ENCODE assay signal across 10 cellular contexts in genomic region chr2:96539215-96539920, GRCh38. TPM values are rescaled to one million over a fixed set of nuclear protein-coding genes. Genes with fewer than 3 reads are reported as not detected.
A peak's percentile ranks its signal among the peaks of the same experiment; 100 is the strongest.
DNase-seq lines count a peak whose midpoint lies in the region; ATAC-seq and TF ChIP-seq lines count a peak whose summit lies in the region.
"Had no signal": no experiment of that assay in that cellular context is flagged by ENCODE, and none has a peak within 500 bp of the region (broad histone marks: within the 10 kb centered on the region; RNA-seq: fewer than 3 reads in every experiment).

No MANE protein-coding gene starts in this region.

- TF ChIP-seq CTCF in HCT116 (IDR thresholded peaks at IDR 0.05 in 2 of 3, conservative IDR thresholded peaks at IDR 0.05 in 1 of 3; ENCODE audit: borderline replicate concordance in 1 of 3, insufficient read depth in 1 of 3, low read depth in 2 of 3, low read length in 2 of 3) (no peak), chondrocyte (IDR thresholded peaks at IDR 0.05) (no peak), neural crest cell (conservative IDR thresholded peaks at IDR 0.05) (no peak)

- POLR2A ChIA-PET in HCT116 (lab: Charles Lee), result interaction anchor here (1.2 kb wide), 1 partner anchor 28 kb away, joined by 3 read pairs; no protein-coding TSS in a partner anchor

- TF ChIP-seq POLR2A in HCT116 (IDR thresholded peaks at IDR 0.05; ENCODE audit: borderline replicate concordance, extremely low read depth, insufficient read depth, insufficient read length), result no peak

- H3K4me1 Mint-ChIP-seq in chondrocyte (ENCODE audit: low read depth) (peaks cover 41% of the 10 kb centered on the region), neural crest cell (peaks cover 27% of the 10 kb centered on the region)

- intact Hi-C loops in HCT116 (cut with micrococcal nuclease), result no loop called here

- H3K4me3 ChIP-seq in BLaER1 treated with 17β-estradiol and CSF1 and Interleukin-3, amounts not matched to agents 10 nM and 100 nM, result peak overlapping the region; percentile 76 to 95 (median 82); a peak in 19 of 20 replicates
- no peak overlapping the region for H3K4me3 ChIP-seq in HCT116 (replicated peaks in 1 of 2; ENCODE audit: low read depth in 1 of 2, low read length in 2 of 2)

- H3K4me1 ChIP-seq in BLaER1 treated with 17β-estradiol and CSF1 and Interleukin-3, amounts not matched to agents 10 nM and 100 nM, result peaks cover 48 to 74% (median 66%) of the 10 kb centered on the region in 10 experiments
- peaks cover 10 to 46% of the 10 kb centered on the region in 2 experiments for H3K4me1 ChIP-seq in HCT116 (ENCODE audit: control insufficient read depth in 1 of 2, insufficient read depth in 2 of 2, low read length in 2 of 2)

- no peak overlapping the region for H2AFZ ChIP-seq in HCT116 (ENCODE audit: low read depth, low read length, poor library complexity, severe bottlenecking)

- H3K27ac Mint-ChIP-seq in chondrocyte (ENCODE audit: unreplicated experiment) (no peak overlapping the region), neural crest cell (ENCODE audit: unreplicated experiment) (no peak overlapping the region)

- H3K36me3 ChIP-seq in BLaER1 treated with 17β-estradiol and CSF1 and Interleukin-3, amounts not matched to agents 10 nM and 100 nM, result peaks cover 38 to 54% (median 43%) of the 10 kb centered on the region in 11 experiments
- H3K36me3 ChIP-seq in HCT116 (ENCODE audit: control insufficient read depth in 1 of 2, insufficient read depth in 2 of 2, low read length in 2 of 2), result no peaks in the 10 kb centered on the region

- peak overlapping the region; percentile 97 to 100 (median 99) for H3K4me2 ChIP-seq in BLaER1 treated with 17β-estradiol and CSF1 and Interleukin-3, amounts not matched to agents 10 nM and 100 nM
- H3K4me2 ChIP-seq in HCT116 (ENCODE audit: low read length), result peak overlapping the region; percentile 40

- H3K27me3 Mint-ChIP-seq in chondrocyte (ENCODE audit: low read depth), result no peaks in the 10 kb centered on the region
- H3K27me3 Mint-ChIP-seq in neural crest cell (ENCODE audit: low read depth), result no peaks in the 10 kb centered on the region

- peak overlapping the region in 8 of 11 experiments; percentile 94 to 99 (median 98); a peak in 9 of 22 replicates for H3K27ac ChIP-seq in BLaER1 treated with 17β-estradiol and CSF1 and Interleukin-3, amounts not matched to agents 10 nM and 100 nM
- H3K27ac ChIP-seq in HCT116 (ENCODE audit: low read depth, low read length), result no peak overlapping the region

- H3K79me2 ChIP-seq in HCT116 (ENCODE audit: insufficient read depth, low read length), result 0 out of 2 replicates have a peak, but pooled peaks cover 3% of the 10 kb centered on the region

- H3K4me3 Mint-ChIP-seq in chondrocyte (ENCODE audit: unreplicated experiment) (peak overlapping the region; percentile 12), neural crest cell (peak overlapping the region; percentile 90)

- DNase-seq in HCT116 (ENCODE audit: low read depth, low spot score) (no peak), chondrocyte (ENCODE audit: low spot score) (no peak), neural crest cell (ENCODE audit: low read depth, low spot score) (no peak), NCI-H524 treated with DMSO at 0.1 percent for 48 hours (lab: John Stamatoyannopoulos, UW) (no peak), Ammon's horn (ENCODE audit: low spot score) (no peak)
- DNase-seq: DMS53, NCI-H2171 treated with DMSO at 0.1 percent for 48 hours had no signal

- peaks cover 0 to 27% (median 17%) of the 10 kb centered on the region in 11 experiments; a peak in 14 of 22 replicates for H3K9me3 ChIP-seq in BLaER1 treated with 17β-estradiol and CSF1 and Interleukin-3, amounts not matched to agents 10 nM and 100 nM (replicated peaks in 1 of 11)
- no peaks in the 10 kb centered on the region for H3K9me3 ChIP-seq in HCT116 (ENCODE audit: control insufficient read depth in 1 of 2, insufficient read depth in 1 of 2, low read depth in 1 of 2, low read length in 2 of 2)

- peaks cover 70 to 77% (median 73%) of the 10 kb centered on the region in 11 experiments for H4K20me1 ChIP-seq in BLaER1 treated with 17β-estradiol and CSF1 and Interleukin-3, amounts not matched to agents 10 nM and 100 nM
- no peaks in the 10 kb centered on the region for H4K20me1 ChIP-seq in HCT116 (ENCODE audit: insufficient read depth)

- RAD21 ChIA-PET in HCT116 (lab: Charles Lee; ENCODE audit: low non-redundant PET in 1 of 2, low total read pairs in 2 of 2, uncharacterized antibody in 2 of 2, unreplicated experiment in 2 of 2), result no interaction called here

- no peaks in the 10 kb centered on the region; a peak in 1 of 22 replicates for H3K27me3 ChIP-seq in BLaER1 treated with 17β-estradiol and CSF1 and Interleukin-3, amounts not matched to agents 10 nM and 100 nM
- no peaks in the 10 kb centered on the region for H3K27me3 ChIP-seq in HCT116 (ENCODE audit: insufficient read depth, low read length)

- no TSS peak for BruUV-seq in HCT116 (replicated peaks; lab: Mats Ljungman, UMichigan)

- H3K9me3 Mint-ChIP-seq in chondrocyte (ENCODE audit: low read depth) (no peaks in the 10 kb centered on the region), neural crest cell (peaks cover under 1% of the 10 kb centered on the region)

- ATAC-seq in HCT116 (no peak), HG02588 (IDR thresholded peaks at IDR 0.05; ENCODE audit: unreplicated experiment) (no peak), HG02623 (IDR thresholded peaks at IDR 0.05; ENCODE audit: unreplicated experiment) (no peak)

- peaks cover 6% of the 10 kb centered on the region for H3K36me3 Mint-ChIP-seq in chondrocyte (ENCODE audit: low read depth)
- H3K36me3 Mint-ChIP-seq in neural crest cell (ENCODE audit: low read depth), result peaks cover 1% of the 10 kb centered on the region

- TF ChIP-seq RAD21 in HCT116 (IDR thresholded peaks at IDR 0.05; ENCODE audit: low read depth), result no peak

- CTCF ChIA-PET in HCT116 (lab: Charles Lee), result interaction anchor here (2.4 to 3.8 kb wide), 2 partner anchors 11 to 15 kb away, joined by 9 to 22 read pairs; no protein-coding TSS in a partner anchor

- no peaks in the 10 kb centered on the region for H3K9me2 ChIP-seq in HCT116 (ENCODE audit: insufficient read depth)

- H3K9ac ChIP-seq in BLaER1 treated with 17β-estradiol and CSF1 and Interleukin-3, amounts not matched to agents 10 nM and 100 nM, result peak overlapping the region; percentile 93 to 99 (median 97); a peak in 18 of 22 replicates
- H3K9ac ChIP-seq in HCT116 (ENCODE audit: low read length), result no peak overlapping the region

TF ChIP-seq in HCT116, 20 proteins besides CTCF, POLR2A, EP300 and RAD21:
- TF ChIP-seq SRF (IDR thresholded peaks at IDR 0.05; ENCODE audit: low read depth) (no peak), CBX3 (IDR thresholded peaks at IDR 0.05; ENCODE audit: low read depth) (no peak), JUND (IDR thresholded peaks at IDR 0.05) (no peak), ELF1 (IDR thresholded peaks at IDR 0.05; ENCODE audit: borderline replicate concordance, low read depth) (no peak), EGR1 (IDR thresholded peaks at IDR 0.05; ENCODE audit: low read depth) (no peak)

RNA-seq across cellular contexts. Expression of gene ARID5A, which starts 2.8 kb away (rescaled TPM):
- total RNA-seq in HCT116 (2021; ENCODE audit: unreplicated experiment) (8.2 TPM), chondrocyte (7.5 to 14.4 TPM (median 12.9 TPM) in 3 replicates), neural crest cell (12.0 and 12.9 TPM in 2 replicates)
- 6.2 and 7.5 TPM in 2 replicates for polyA plus RNA-seq in HCT116 (2012)

RNA-seq across cellular contexts. Expression of gene NEURL3, which starts 34.2 kb away (rescaled TPM):
- total RNA-seq in HCT116 (2021; ENCODE audit: unreplicated experiment) (not detected), chondrocyte (not detected in 3 replicates), neural crest cell (0.21 TPM in 1 of 2 replicates, not detected in the other)
- polyA plus RNA-seq in HCT116 (2012), result 0.09 and 0.10 TPM in 2 replicates

Comparison
In these comparisons a context has a peak if more than half of its experiments do, and no peak if none do; other contexts are left out.
1. H3K4me3 ChIP-seq: peak in BLaER1 treated with 17β-estradiol and CSF1 and Interleukin-3, amounts not matched to agents 10 nM and 100 nM (10 of 10); none in HCT116 (0 of 2).